Comparison of ENCODE assay signal across 17 cellular contexts in the genomic region with DNA sequence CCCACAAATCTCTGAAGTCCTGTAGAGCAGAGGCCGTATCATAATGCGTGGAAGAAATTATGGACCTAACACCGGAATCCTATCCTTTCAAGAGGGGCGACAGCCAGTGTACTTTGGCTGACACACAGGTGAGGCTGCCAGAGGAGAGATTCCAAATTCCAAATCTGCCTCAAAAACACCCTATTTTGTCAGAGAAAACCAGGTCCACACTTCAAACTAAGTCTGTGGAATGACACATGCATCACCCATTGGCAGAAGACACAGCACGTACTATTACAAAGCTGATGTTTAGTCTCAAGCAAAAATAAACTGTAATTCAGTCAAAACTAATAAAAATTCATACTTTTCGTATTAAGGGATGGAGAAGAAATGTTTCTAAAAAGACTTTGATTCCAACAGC.
DNase-seq lines count a peak whose midpoint lies in the region; ATAC-seq and TF ChIP-seq lines count a peak whose summit lies in the region.
"Had no signal": no experiment of that assay in that cellular context is flagged by ENCODE, and none has a peak within 500 bp of the region (broad histone marks: within the 10 kb centered on the region; RNA-seq: fewer than 3 reads in every experiment).

No MANE protein-coding gene starts in this region.

- ATAC-seq in IMR-90 (ENCODE audit: low read depth): no peak
- ATAC-seq: HepG2 had no signal

- TF ChIP-seq CTCF in IMR-90 (conservative IDR thresholded peaks at IDR 0.05; ENCODE audit: low read depth, low read length): no peak
- no peak for TF ChIP-seq CTCF in mesothelial cell of epicardium (IDR thresholded peaks at IDR 0.05; ENCODE audit: unreplicated experiment)
- TF ChIP-seq CTCF in tibial artery (IDR thresholded peaks at IDR 0.05): no peak

- H3K4me3 Mint-ChIP-seq in dendritic cell treated with granulocyte-macrophage colony-stimulating factor and Interleukin-4, amounts not matched to agents 40 ng/mL and 50 ng/mL, for 4 days: no peak overlapping the region
- H3K4me3 Mint-ChIP-seq in mesothelial cell of epicardium: no peak overlapping the region
- H3K4me3 Mint-ChIP-seq: activated naive CD4-positive, alpha-beta T cell treated with anti-CD3 and anti-CD28 coated beads, Interleukin-2, amount 50 U/mL, for 24 hours; neural crest cell had no signal

- WGBS in IMR-90 (ENCODE audit: extremely low coverage in 2 of 2, insufficient read length in 1 of 2), 2 experiments: 80% methylated on average over 1 of the region's 6 CpGs; no CpG with 5 or more reads in 1 of the 2 experiments

- CTCF ChIA-PET in IMR-90 (lab: Yijun Ruan, JAX): no interaction called here

- H3K79me1 ChIP-seq in IMR-90 (ENCODE audit: low read depth in 1 of 2, low read length in 2 of 2): no peaks in the 10 kb centered on the region

- no peak overlapping the region for H2AK9ac ChIP-seq in IMR-90 (replicated peaks; ENCODE audit: low read depth, low read length, poor library complexity)

- no peaks in the 10 kb centered on the region for H3K36me3 Mint-ChIP-seq in dendritic cell treated with granulocyte-macrophage colony-stimulating factor and Interleukin-4, amounts not matched to agents 40 ng/mL and 50 ng/mL, for 4 days (ENCODE audit: low read depth)
- H3K36me3 Mint-ChIP-seq in mesothelial cell of epicardium: no peaks in the 10 kb centered on the region
- H3K36me3 Mint-ChIP-seq: activated naive CD4-positive, alpha-beta T cell treated with anti-CD3 and anti-CD28 coated beads, Interleukin-2, amount 50 U/mL, for 24 hours had no signal

- peak overlapping the region; percentile 64; the same call in 1 of the 2 replicates for H4K91ac ChIP-seq in IMR-90 (ENCODE audit: insufficient read depth, low read depth, low read length)

- DNase-seq in IMR-90 (no peak), mesothelial cell of epicardium (ENCODE audit: low spot score in 2 of 2, unreplicated experiment in 2 of 2) (no peak), tibial artery (no peak), dedifferentiated amniotic fluid mesenchymal stem cell (ENCODE audit: extremely low spot score) (no peak), MG63 (no peak)
- no peak for DNase-seq in activated T-cell treated with anti-CD3 and anti-CD28 coated beads, Interleukin-2, amount 50 U/mL, for 48 hours
- no peak for DNase-seq in activated CD4-positive, alpha-beta T cell treated with anti-CD3 and anti-CD28 coated beads for 48 hours
- DNase-seq: C1 segment of cervical spinal cord; NCI-H2029 treated with DMSO at 0.1 percent for 48 hours; NCI-H524 treated with DMSO at 0.1 percent for 48 hours; SK-N-SH; stimulated activated CD4-positive, alpha-beta T cell treated with anti-CD3 and anti-CD28 coated beads, Interleukin-2, amount 100 ng/mL, for 24 hours; testis had no signal

- in situ Hi-C loops in IMR-90 (cut with MboI; ENCODE audit: low sequenced_read_pairs): no loop called here

- no peak overlapping the region for H3K4me2 ChIP-seq in IMR-90 (ENCODE audit: low read depth, low read length)
- H3K4me2 ChIP-seq: SK-N-SH had no signal

- H3K56ac ChIP-seq in IMR-90 (ENCODE audit: extremely low read depth, insufficient read depth, low read length): no peak overlapping the region

- peaks cover 12% of the 10 kb centered on the region for H3K27me3 Mint-ChIP-seq in dendritic cell treated with granulocyte-macrophage colony-stimulating factor and Interleukin-4, amounts not matched to agents 40 ng/mL and 50 ng/mL, for 4 days
- H3K27me3 Mint-ChIP-seq in mesothelial cell of epicardium (ENCODE audit: low read depth): peaks cover 5% of the 10 kb centered on the region

- peak overlapping the region; percentile 83; the same call in 1 of the 2 replicates for H3K27ac ChIP-seq in IMR-90 (ENCODE audit: insufficient read depth, low read length)
- peak overlapping the region; percentile 63 to 69 for H3K27ac ChIP-seq in tibial artery

- peak overlapping the region; percentile 17 to 31; a peak in 3 of 4 replicates for H4K8ac ChIP-seq in IMR-90 (ENCODE audit: low read depth in 2 of 2, low read length in 2 of 2)

- no peak overlapping the region for H3K9ac ChIP-seq in IMR-90 (ENCODE audit: low read depth, low read length)
- H3K9ac ChIP-seq: SK-N-SH had no signal

- BruUV-seq in IMR-90 (replicated peaks; lab: Mats Ljungman, UMichigan): no TSS peak

- H2AK5ac ChIP-seq in IMR-90 (ENCODE audit: low read depth, low read length): peak overlapping the region; percentile 22

- intact Hi-C loops in IMR-90 (cut with micrococcal nuclease) (no loop called here), tibial artery (cut with DNase I; ENCODE audit: low total_unique reads) (no loop called here)
- intact Hi-C loops in dendritic cell treated with granulocyte-macrophage colony-stimulating factor and Interleukin-4, amounts not matched to agents 40 ng/mL and 50 ng/mL, for 4 days (cut with micrococcal nuclease): loop anchor here (5.0 kb wide), 1 partner anchor 123 kb away; no protein-coding TSS in a partner anchor

- no peak overlapping the region; the same call in 1 of the 2 replicates for H3K23ac ChIP-seq in IMR-90 (ENCODE audit: low read depth, low read length)

- peak overlapping the region; percentile 3 for H2AFZ ChIP-seq in IMR-90 (replicated peaks; ENCODE audit: low read length, poor library complexity)

- TF ChIP-seq POLR2A in IMR-90 (IDR thresholded peaks at IDR 0.05; ENCODE audit: low read depth, low read length): no peak

- H3K4me1 ChIP-seq in IMR-90 (ENCODE audit: control insufficient read depth, insufficient read depth, low read length) (peaks cover 15% of the 10 kb centered on the region), tibial artery (peaks cover 0 to 45% (median 19%) of the 10 kb centered on the region in 4 donors)

- peak overlapping the region; percentile 80 for H2BK120ac ChIP-seq in IMR-90 (ENCODE audit: low read depth, low read length)

- POLR2A ChIA-PET in IMR-90 (lab: Charles Lee; ENCODE audit: unreplicated experiment): no interaction called here

- H3K9me3 ChIP-seq in IMR-90 (ENCODE audit: control insufficient read depth, insufficient read depth, low read length): no peaks in the 10 kb centered on the region; the same call in 1 of the 2 replicates
- no peaks in the 10 kb centered on the region for H3K9me3 ChIP-seq in tibial artery
- no peaks in the 10 kb centered on the region for H3K9me3 ChIP-seq in MG63
- H3K9me3 ChIP-seq: SK-N-SH, testis had no signal

- no peaks in the 10 kb centered on the region for H4K20me1 ChIP-seq in IMR-90 (ENCODE audit: insufficient read depth, low read length)

- H3K9me1 ChIP-seq in IMR-90 (ENCODE audit: insufficient read depth, low read length): peaks cover 8% of the 10 kb centered on the region; the same call in 1 of the 2 replicates

- peak overlapping the region; percentile 92; the same call in 1 of the 2 replicates for H3K18ac ChIP-seq in IMR-90 (ENCODE audit: low read depth, low read length)

- peak overlapping the region; percentile 44 for H3K4ac ChIP-seq in IMR-90 (ENCODE audit: low read depth, low read length)

- H4K5ac ChIP-seq in IMR-90 (ENCODE audit: low read depth, low read length): peak overlapping the region; percentile 31; the same call in 1 of the 2 replicates

- H2BK5ac ChIP-seq in IMR-90 (ENCODE audit: low read depth, low read length, poor library complexity, severe bottlenecking): peak overlapping the region; percentile 5

- H3K27me3 ChIP-seq in IMR-90 (ENCODE audit: control insufficient read depth, insufficient read depth, low read length): no peaks in the 10 kb centered on the region
- no peaks in the 10 kb centered on the region for H3K27me3 ChIP-seq in tibial artery
- H3K27me3 ChIP-seq in MG63: no peaks in the 10 kb centered on the region
- H3K27me3 ChIP-seq: testis had no signal

- H2BK20ac ChIP-seq in IMR-90 (ENCODE audit: low read depth, low read length): peak overlapping the region; percentile 75

- dilution Hi-C loops in IMR-90 (cut with HindIII; ENCODE audit: low sequenced_read_pairs, unreplicated experiment): no loop called here

- no peaks in the 10 kb centered on the region for H3K36me3 ChIP-seq in IMR-90 (ENCODE audit: control insufficient read depth, insufficient read depth, low read length)
- no peaks in the 10 kb centered on the region for H3K36me3 ChIP-seq in tibial artery
- H3K36me3 ChIP-seq in MG63: no peaks in the 10 kb centered on the region

- H3K9me3 Mint-ChIP-seq in dendritic cell treated with granulocyte-macrophage colony-stimulating factor and Interleukin-4, amounts not matched to agents 40 ng/mL and 50 ng/mL, for 4 days: no peaks in the 10 kb centered on the region
- H3K9me3 Mint-ChIP-seq in mesothelial cell of epicardium: no peaks in the 10 kb centered on the region
- H3K9me3 Mint-ChIP-seq: neural crest cell had no signal

- H3K14ac ChIP-seq in IMR-90 (replicated peaks; ENCODE audit: low read depth, low read length): no peak overlapping the region

- H2BK15ac ChIP-seq in IMR-90 (ENCODE audit: low read depth, low read length): peak overlapping the region; percentile 69; the same call in 2 of the 3 replicates

- TF ChIP-seq RAD21 in IMR-90 (IDR thresholded peaks at IDR 0.05; ENCODE audit: low read length): no peak

- H3K4me1 Mint-ChIP-seq in dendritic cell treated with granulocyte-macrophage colony-stimulating factor and Interleukin-4, amounts not matched to agents 40 ng/mL and 50 ng/mL, for 4 days (ENCODE audit: low read depth): peaks cover 55% of the 10 kb centered on the region
- peaks cover 14% of the 10 kb centered on the region for H3K4me1 Mint-ChIP-seq in mesothelial cell of epicardium
- H3K4me1 Mint-ChIP-seq: activated naive CD4-positive, alpha-beta T cell treated with anti-CD3 and anti-CD28 coated beads, Interleukin-2, amount 50 U/mL, for 24 hours had no signal

- peak overlapping the region; percentile 24 for H3K27ac Mint-ChIP-seq in dendritic cell treated with granulocyte-macrophage colony-stimulating factor and Interleukin-4, amounts not matched to agents 40 ng/mL and 50 ng/mL, for 4 days
- H3K27ac Mint-ChIP-seq in mesothelial cell of epicardium: peak overlapping the region; percentile 4
- H3K27ac Mint-ChIP-seq: activated naive CD4-positive, alpha-beta T cell treated with anti-CD3 and anti-CD28 coated beads, Interleukin-2, amount 50 U/mL, for 24 hours had no signal

- H3K4me3 ChIP-seq in IMR-90 (ENCODE audit: insufficient read depth, low read depth, low read length) (no peak overlapping the region), tibial artery (no peak overlapping the region), MG63 (no peak overlapping the region)
- H3K4me3 ChIP-seq: testis had no signal

TF ChIP-seq in IMR-90, 13 proteins besides CTCF, POLR2A, EP300 and RAD21 (continues in another document):
- no peak for TF ChIP-seq BHLHE40 (IDR thresholded peaks at IDR 0.05; ENCODE audit: low read depth, low read length)
- no peak for TF ChIP-seq RFX5 (IDR thresholded peaks at IDR 0.05; ENCODE audit: low read depth, low read length)
- TF ChIP-seq SMC3 (IDR thresholded peaks at IDR 0.05; ENCODE audit: low read depth, low read length): no peak
